13 cellular contexts compared by ENCODE assay signal in the genomic region with DNA sequence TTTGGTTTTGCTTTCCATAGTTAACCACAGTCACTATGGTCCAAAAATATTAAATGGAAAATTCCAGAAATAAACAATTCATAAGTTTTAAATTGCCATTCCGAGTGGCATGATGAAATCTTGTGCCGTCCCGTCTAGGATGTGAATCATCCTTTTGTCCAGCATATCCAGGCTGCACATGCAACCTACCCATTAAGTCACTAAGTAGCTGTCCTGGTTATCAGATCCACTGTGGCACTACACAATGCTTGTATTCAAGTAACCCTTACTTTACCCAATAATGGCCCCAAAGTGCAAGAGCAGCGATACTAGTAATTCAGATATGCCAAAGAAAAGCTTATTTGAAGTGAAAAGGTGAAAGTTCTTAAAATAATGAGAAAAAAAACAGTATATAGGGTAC. TPM values are rescaled to one million over a fixed set of nuclear protein-coding genes. Genes with fewer than 3 reads are reported as not detected.
A peak's percentile ranks its signal among the peaks of the same experiment; 100 is the strongest.
DNase-seq lines count a peak whose midpoint lies in the region; ATAC-seq, FAIRE-seq and TF ChIP-seq lines count a peak whose summit lies in the region.
"Had no signal": no experiment of that assay in that cellular context is flagged by ENCODE, and none has a peak within 500 bp of the region (broad histone marks: within the 10 kb centered on the region; RNA-seq: fewer than 3 reads in every experiment).

No MANE protein-coding gene starts in this region.

- H3K36me3 ChIP-seq in DOHH2 (ENCODE audit: control insufficient read depth, low read length): peaks cover 49% of the 10 kb centered on the region
- peaks cover 9% of the 10 kb centered on the region; the same call in 1 of the 2 replicates for H3K36me3 ChIP-seq in PC-9 (ENCODE audit: low read depth)
- H3K36me3 ChIP-seq in endothelial cell of umbilical vein (ENCODE audit: control insufficient read depth in 2 of 2, extremely low read depth in 1 of 2, insufficient read depth in 2 of 2, low read length in 2 of 2): no peaks in the 10 kb centered on the region

- H3K9me1 ChIP-seq in endothelial cell of umbilical vein (replicated peaks; ENCODE audit: control insufficient read depth, extremely low read depth, insufficient read depth, low read length): no peaks in the 10 kb centered on the region

- no peak for ATAC-seq in HG02970 (IDR thresholded peaks at IDR 0.05; ENCODE audit: low FRiP score, unreplicated experiment)
- ATAC-seq: left colon had no signal

- peaks cover 100% of the 10 kb centered on the region for H3K4me1 ChIP-seq in DOHH2 (ENCODE audit: control insufficient read depth, low read length)
- no peaks in the 10 kb centered on the region for H3K4me1 ChIP-seq in PC-9 (replicated peaks; ENCODE audit: insufficient read depth)
- H3K4me1 ChIP-seq in endothelial cell of umbilical vein (ENCODE audit: control insufficient read depth, extremely low read depth, insufficient read depth, low read length): peaks cover 13% of the 10 kb centered on the region

- CTCF ChIA-PET in PC-9 (lab: Charles Lee): no interaction called here
- CTCF ChIA-PET in endothelial cell of umbilical vein (lab: Charles Lee): interaction anchor here (1.0 to 1.5 kb wide), 5 partner anchors 14 to 69 kb away, joined by 4 to 6 read pairs (median 4); no protein-coding TSS in a partner anchor

- H3F3A ChIP-seq in DOHH2 (ENCODE audit: control insufficient read depth, insufficient read depth) (peaks cover 16% of the 10 kb centered on the region), PC-9 (ENCODE audit: insufficient read depth, low read depth) (peaks cover 10% of the 10 kb centered on the region; the same call in 1 of the 2 replicates)

- intact Hi-C loops in PC-9 (cut with micrococcal nuclease; ENCODE audit: unreplicated experiment) (no loop called here), endothelial cell of umbilical vein (cut with micrococcal nuclease) (loop anchor here (1.0 kb wide), 1 partner anchor 11 kb away; a partner anchor contains a TSS)

- H3K9me3 Mint-ChIP-seq in neural crest cell: no peaks in the 10 kb centered on the region

- H3K9me2 ChIP-seq in DOHH2 (replicated peaks; ENCODE audit: control insufficient read depth, low read length) (no peaks in the 10 kb centered on the region), PC-9 (ENCODE audit: insufficient read depth) (no peaks in the 10 kb centered on the region)

- H3K4me2 ChIP-seq in DOHH2 (ENCODE audit: low read length) (peak overlapping the region; percentile 64), PC-9 (no peak overlapping the region), endothelial cell of umbilical vein (ENCODE audit: insufficient read depth, low read length) (peak overlapping the region; percentile 50)

- peak overlapping the region; percentile 51 for H3K4me3 ChIP-seq in DOHH2 (ENCODE audit: low read length)
- no peak overlapping the region for H3K4me3 ChIP-seq in PC-9
- no peak overlapping the region for H3K4me3 ChIP-seq in endothelial cell of umbilical vein (replicated peaks in 1 of 3; ENCODE audit: insufficient read depth in 1 of 3, low read depth in 1 of 3, low read length in 3 of 3)

- H3K4me1 Mint-ChIP-seq in neural crest cell: peaks cover 38% of the 10 kb centered on the region

- no peak for TF ChIP-seq CTCF in DOHH2 (IDR thresholded peaks at IDR 0.05; ENCODE audit: low read depth, low read length, poor library complexity, severe bottlenecking)
- TF ChIP-seq CTCF in PC-9 (conservative IDR thresholded peaks at IDR 0.05): no peak
- TF ChIP-seq CTCF in endothelial cell of umbilical vein (IDR thresholded peaks at IDR 0.05; ENCODE audit: extremely low read depth in 1 of 2, insufficient read depth in 1 of 2, low read depth in 1 of 2, low read length in 2 of 2): no peak
- TF ChIP-seq CTCF in neural crest cell (conservative IDR thresholded peaks at IDR 0.05): no peak

- FAIRE-seq in endothelial cell of umbilical vein (lab: Jason Lieb, UNC): peak; percentile 86

- H3K9me3 ChIP-seq in DOHH2 (ENCODE audit: control insufficient read depth, insufficient read depth, low read length) (no peaks in the 10 kb centered on the region), PC-9 (ENCODE audit: insufficient read depth, low read depth) (no peaks in the 10 kb centered on the region), endothelial cell of umbilical vein (replicated peaks; ENCODE audit: control insufficient read depth, insufficient read depth, low read length) (no peaks in the 10 kb centered on the region)

- no peaks in the 10 kb centered on the region for H3K27me3 Mint-ChIP-seq in neural crest cell (ENCODE audit: low read depth)

- POLR2A ChIA-PET in PC-9 (lab: Charles Lee; ENCODE audit: unreplicated experiment) (no interaction called here), endothelial cell of umbilical vein (lab: Charles Lee) (interaction anchor here (0.5 kb wide), 1 partner anchor 215 kb away, joined by 3 read pairs; no protein-coding TSS in a partner anchor)

- dilution Hi-C loops in endothelial cell of umbilical vein (cut with MboI; ENCODE audit: extremely low pct_ligation_motif_present, low sequenced_read_pairs): no loop called here

- H3K36me3 Mint-ChIP-seq in neural crest cell (ENCODE audit: low read depth): peaks cover 2% of the 10 kb centered on the region

- peak overlapping the region; percentile 19; the same call in 1 of the 2 replicates for H3K27ac ChIP-seq in DOHH2 (ENCODE audit: low read depth, low read length)
- H3K27ac ChIP-seq in PC-9: 0 out of 2 replicates have a peak overlapping the region, but pooled peaks have one; percentile 2
- H3K27ac ChIP-seq in endothelial cell of umbilical vein (ENCODE audit: insufficient read depth, low read depth, low read length): peak overlapping the region; percentile 80

- TF ChIP-seq POLR2A in endothelial cell of umbilical vein (IDR thresholded peaks at IDR 0.05; ENCODE audit: low read depth, low read length): no peak

- peak overlapping the region; percentile 44 for H3K27ac Mint-ChIP-seq in neural crest cell (ENCODE audit: unreplicated experiment)

- no peak overlapping the region for H3K4me3 Mint-ChIP-seq in neural crest cell

- H2AFZ ChIP-seq in PC-9 (no peak overlapping the region), endothelial cell of umbilical vein (ENCODE audit: low read depth, low read length) (peak overlapping the region; percentile 13)

- no peaks in the 10 kb centered on the region for H3K27me3 ChIP-seq in DOHH2 (ENCODE audit: control insufficient read depth, low read length)
- H3K27me3 ChIP-seq in PC-9 (ENCODE audit: insufficient read depth, low read depth): no peaks in the 10 kb centered on the region
- no peaks in the 10 kb centered on the region for H3K27me3 ChIP-seq in endothelial cell of umbilical vein (ENCODE audit: control insufficient read depth in 2 of 2, insufficient read depth in 2 of 2, low read length in 2 of 2)

- BruUV-seq in PC-9 (replicated peaks; lab: Mats Ljungman, UMichigan) (no TSS peak), endothelial cell of umbilical vein (replicated peaks; lab: Mats Ljungman, UMichigan) (no TSS peak)

- H3K9ac ChIP-seq in endothelial cell of umbilical vein (replicated peaks; ENCODE audit: extremely low read depth, insufficient read depth, low read length): peak overlapping the region; percentile 47

- H3K79me2 ChIP-seq in DOHH2 (ENCODE audit: control insufficient read depth, low read length) (peaks cover 100% of the 10 kb centered on the region), PC-9 (ENCODE audit: low read depth) (peaks cover 100% of the 10 kb centered on the region), endothelial cell of umbilical vein (ENCODE audit: control insufficient read depth, insufficient read depth, low read length) (peaks cover 98% of the 10 kb centered on the region)

- peak in 1 of 2 experiments; percentile 50 for DNase-seq in PC-9
- DNase-seq in endothelial cell of umbilical vein (ENCODE audit: low read depth, low spot score): peak; percentile 82
- DNase-seq in neural crest cell (ENCODE audit: low read depth, low spot score): no peak
- DNase-seq in NCI-H2081 treated with DMSO at 0.1 percent for 48 hours (lab: John Stamatoyannopoulos, UW): no peak
- DNase-seq in T-helper 9 cell: no peak
- DNase-seq in activated effector memory CD4-positive, alpha-beta T cell treated with anti-CD3 and anti-CD28 coated beads, Interleukin-2, amount 50 U/mL, for 16 hours: no peak
- DNase-seq: activated T-cell treated with anti-CD3 and anti-CD28 coated beads, Interleukin-2, amount 50 U/mL, for 1 hour; effector CD4-positive, alpha-beta T cell; GF-D8; left colon; NCI-H2227 treated with DMSO at 0.1 percent for 48 hours had no signal

- H4K20me1 ChIP-seq in DOHH2 (ENCODE audit: control insufficient read depth, insufficient read depth, low read depth, low read length): peaks cover 36% of the 10 kb centered on the region
- H4K20me1 ChIP-seq in PC-9 (ENCODE audit: insufficient read depth): peaks cover 86% of the 10 kb centered on the region
- peaks cover 4% of the 10 kb centered on the region for H4K20me1 ChIP-seq in endothelial cell of umbilical vein (replicated peaks; ENCODE audit: control insufficient read depth, extremely low read depth, insufficient read depth, low read length)

TF ChIP-seq in endothelial cell of umbilical vein, 7 proteins besides CTCF, POLR2A, EP300 and RAD21:
- TF ChIP-seq GATA2 (IDR thresholded peaks at IDR 0.05; ENCODE audit: insufficient read depth, insufficient read length, low read depth, low read length) (peak; percentile 71), POLR2AphosphoS5 (IDR thresholded peaks at IDR 0.05; ENCODE audit: insufficient read depth, low read depth, low read length) (no peak), EZH2 (IDR thresholded peaks at IDR 0.05; ENCODE audit: borderline replicate concordance, low read depth, low read length, severe bottlenecking) (no peak), FOS (IDR thresholded peaks at IDR 0.05; ENCODE audit: borderline replicate concordance, insufficient read depth, low read length) (peak; percentile 76), MYC (IDR thresholded peaks at IDR 0.05; ENCODE audit: low read depth, low read length) (peak; percentile 56), JUN (IDR thresholded peaks at IDR 0.05; ENCODE audit: borderline replicate concordance, insufficient read depth, insufficient read length, low read depth) (peak; percentile 54)
- TF ChIP-seq, protein P1, sequence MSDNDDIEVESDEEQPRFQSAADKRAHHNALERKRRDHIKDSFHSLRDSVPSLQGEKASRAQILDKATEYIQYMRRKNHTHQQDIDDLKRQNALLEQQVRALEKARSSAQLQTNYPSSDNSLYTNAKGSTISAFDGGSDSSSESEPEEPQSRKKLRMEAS (IDR thresholded peaks at IDR 0.05; ENCODE audit: insufficient read depth, insufficient read length): no peak

RNA-seq across cellular contexts. Expression of a gene that starts 10.7 kb away (rescaled TPM):
- total RNA-seq in PC-9 (2021) (85.4 and 120 TPM in 2 replicates), endothelial cell of umbilical vein (96.9 and 98.3 TPM in 2 replicates), neural crest cell (95.9 and 98.4 TPM in 2 replicates)
- 45.7 and 46.3 TPM in 2 replicates for polyA plus RNA-seq in endothelial cell of umbilical vein
- 39.1 and 39.8 TPM in 2 replicates for polyA plus RNA-seq in endothelial cell of umbilical vein (2011; cell fraction: cytosol; rRNA removed)
- polyA plus RNA-seq in endothelial cell of umbilical vein (2011; cell fraction: nucleus; rRNA removed): 115 and 154 TPM in 2 replicates
- polyA plus RNA-seq in endothelial cell of umbilical vein (2012): 57.8 and 68.3 TPM in 2 replicates
- polyA minus RNA-seq in endothelial cell of umbilical vein: 168 and 201 TPM in 2 replicates
- polyA minus RNA-seq in endothelial cell of umbilical vein (2011; cell fraction: cytosol; rRNA and poly(A)+ RNA removed): 52.8 TPM
- polyA minus RNA-seq in endothelial cell of umbilical vein (2011; cell fraction: nucleus; rRNA and poly(A)+ RNA removed): 274 and 420 TPM in 2 replicates

Comparison
In these comparisons a context has a peak if more than half of its experiments do, and no peak if none do; other contexts are left out.
1. H3K27ac ChIP-seq: peak in every context shown above with its lines; median percentile 80 in endothelial cell of umbilical vein; 19 in DOHH2; 2 in PC-9.